Comparison of ENCODE assay signal across 8 cellular contexts in the genomic region with DNA sequence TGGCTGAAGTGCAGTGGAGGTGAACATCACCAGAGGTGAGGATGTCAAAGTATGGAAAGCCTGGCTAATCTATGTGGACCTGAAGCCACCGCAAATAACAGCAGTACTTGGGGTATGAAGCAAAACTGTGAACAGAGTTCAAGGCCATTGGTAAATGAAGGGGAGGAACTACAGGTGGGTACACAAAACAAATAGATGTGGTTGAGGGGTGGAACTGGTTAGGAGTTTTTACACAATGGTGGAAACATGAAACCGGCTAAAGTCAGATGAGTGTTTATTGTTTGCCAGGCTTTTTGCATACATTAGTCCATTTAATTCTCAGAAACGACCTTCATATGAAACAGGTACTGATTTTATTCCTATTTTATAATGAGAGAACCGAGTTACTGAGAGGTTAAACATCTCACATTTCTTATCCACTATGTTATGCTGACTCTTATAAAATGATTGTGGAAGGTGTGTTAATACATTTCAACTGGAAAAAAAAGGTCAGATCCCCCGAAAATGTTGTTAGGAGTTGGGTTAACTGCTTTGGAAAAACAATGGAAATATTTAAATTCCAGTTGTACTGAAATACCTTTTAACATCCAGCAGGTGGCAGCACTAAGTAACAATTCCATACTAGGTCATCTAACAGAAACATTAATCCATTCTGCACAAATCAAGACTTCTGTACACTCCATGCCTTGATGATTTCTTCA. TPM values are rescaled to one million over a fixed set of nuclear protein-coding genes. Genes with fewer than 3 reads are reported as not detected.
DNase-seq lines count a peak whose midpoint lies in the region; ATAC-seq, FAIRE-seq and TF ChIP-seq lines count a peak whose summit lies in the region.

No MANE protein-coding gene starts in this region.

- intact Hi-C loops in CD4-positive, alpha-beta T cell (cut with DNase I, micrococcal nuclease): loop anchor here (1.0 to 10.0 kb wide), 2 partner anchors 519 to 520 kb away; no protein-coding TSS in a partner anchor
- intact Hi-C loops in K562 (cut with micrococcal nuclease): no loop called here
- intact Hi-C loops in left lung (cut with DNase I): no loop called here

- TF ChIP-seq POLR2A in K562 (conservative IDR thresholded peaks at IDR 0.05): no peak

- no peak overlapping the region for H3K27ac Mint-ChIP-seq in CD4-positive, alpha-beta T cell

- TSS peak; percentile 35 for BruUV-seq in K562 (replicated peaks; lab: Mats Ljungman, UMichigan)

- H3K4me2 ChIP-seq in K562 (ENCODE audit: insufficient read depth, low read length): no peak overlapping the region

- no peak overlapping the region for H3K4me3 ChIP-seq in K562
- H3K4me3 ChIP-seq in left lung: no peak overlapping the region

- CTCF ChIA-PET in CD4-positive, alpha-beta T cell (lab: Charles Lee): no interaction called here
- CTCF ChIA-PET in K562 (lab: Yijun Ruan, JAX; ENCODE audit: low intra/inter-chr PET ratio): interaction anchor here (1.2 kb wide), 1 partner anchor 422 kb away, joined by 5 read pairs; no protein-coding TSS in a partner anchor

- in situ Hi-C loops in K562 (cut with MboI): no loop called here

- TF ChIP-seq CTCF in CD4-positive, alpha-beta T cell (IDR thresholded peaks at IDR 0.05): peak; percentile 77
- TF ChIP-seq CTCF in K562 (IDR thresholded peaks at IDR 0.05 in 2 of 3, conservative IDR thresholded peaks at IDR 0.05 in 1 of 3; ENCODE audit: insufficient read depth in 2 of 3, low read depth in 1 of 3, low read length in 3 of 3): peak; percentile 39 to 67 (median 51); a peak in 5 of 6 replicates
- peak; percentile 66 to 73 for TF ChIP-seq CTCF in left lung (IDR thresholded peaks at IDR 0.05)

- peak in 1 of 2 experiments; percentile 56; a peak in 3 of 4 replicates for TF ChIP-seq RAD21 in K562 (CRISPR knock-in tag; conservative IDR thresholded peaks at IDR 0.05 in 1 of 2, IDR thresholded peaks at IDR 0.05 in 1 of 2)

- H3K36me3 ChIP-seq in K562 (ENCODE audit: control insufficient read depth, insufficient read depth, low read length) (peaks cover 47% of the 10 kb centered on the region), left lung (peaks cover 0 to 74% of the 10 kb centered on the region in 2 donors)

- H3K79me2 ChIP-seq in K562 (ENCODE audit: control insufficient read depth, insufficient read depth, low read length): no peaks in the 10 kb centered on the region

- WGBS in K562 (ENCODE audit: insufficient coverage, low coverage, missing lambda C conversion rate): 47% methylated on average over 5 of the region's 5 CpGs

- H3K4me1 Mint-ChIP-seq in CD4-positive, alpha-beta T cell (ENCODE audit: low read depth): no peaks in the 10 kb centered on the region

- no peak overlapping the region for H2AFZ ChIP-seq in K562 (ENCODE audit: low read depth, low read length)

- H3K4me1 ChIP-seq in K562 (replicated peaks in 1 of 2; ENCODE audit: control insufficient read depth in 2 of 2, insufficient read depth in 2 of 2, low read length in 2 of 2) (no peaks in the 10 kb centered on the region), left lung (no peaks in the 10 kb centered on the region)

- FAIRE-seq in GM19239 (lab: Jason Lieb, UNC): peak; percentile 94
- FAIRE-seq in K562 (lab: Jason Lieb, UNC): peak; percentile 77

- no peak overlapping the region for H3K27ac ChIP-seq in CD4-positive, alpha-beta T cell (ENCODE audit: low read depth, low read length)
- no peak overlapping the region for H3K27ac ChIP-seq in K562 (ENCODE audit: extremely low read depth, low read depth, low read length)
- H3K27ac ChIP-seq in left lung: no peak overlapping the region

- H3K9me3 Mint-ChIP-seq in CD4-positive, alpha-beta T cell: no peaks in the 10 kb centered on the region

- H3K36me3 Mint-ChIP-seq in CD4-positive, alpha-beta T cell (ENCODE audit: low read depth): peaks cover 96% of the 10 kb centered on the region

- no peak for DNase-seq in CD4-positive, alpha-beta T cell
- no peak for DNase-seq in GM19239 (ENCODE audit: insufficient read length, low spot score)
- DNase-seq in NCI-H2196 treated with DMSO at 0.1 percent for 48 hours (lab: John Stamatoyannopoulos, UW; ENCODE audit: unreplicated experiment): peak; percentile 18
- peak; percentile 36 to 54 (median 50) for DNase-seq in K562 (ENCODE audit: extremely low read depth in 1 of 4, low spot score in 3 of 4)
- no peak for DNase-seq in left lung

- no peaks in the 10 kb centered on the region for H3K9me3 ChIP-seq in CD4-positive, alpha-beta T cell (ENCODE audit: control insufficient read depth, low read length)
- H3K9me3 ChIP-seq in K562 (replicated peaks; ENCODE audit: control insufficient read depth, insufficient read depth, low read depth, low read length) (no peaks in the 10 kb centered on the region), left lung (no peaks in the 10 kb centered on the region)

- TF ChIP-seq EP300 in K562 (IDR thresholded peaks at IDR 0.05; ENCODE audit: low read length): no peak

- no peaks in the 10 kb centered on the region for H3K27me3 Mint-ChIP-seq in CD4-positive, alpha-beta T cell

- H3K4me3 Mint-ChIP-seq in CD4-positive, alpha-beta T cell: no peak overlapping the region

- no peaks in the 10 kb centered on the region for H4K20me1 ChIP-seq in K562 (replicated peaks; ENCODE audit: control insufficient read depth, insufficient read depth, low read length)

- H3K9me1 ChIP-seq in K562 (ENCODE audit: control insufficient read depth, insufficient read depth, low read length): no peaks in the 10 kb centered on the region

- POLR2A ChIA-PET in CD4-positive, alpha-beta T cell (lab: Charles Lee): no interaction called here
- POLR2A ChIA-PET in K562 (lab: Yijun Ruan, JAX): no interaction called here

- ATAC-seq in CD4-positive, alpha-beta T cell (ENCODE audit: poor library complexity): peak; percentile 66
- peak; percentile 75 for ATAC-seq in K562
- peak; percentile 83 for ATAC-seq in left lung
- ATAC-seq in GM21717 (IDR thresholded peaks at IDR 0.05; ENCODE audit: unreplicated experiment): no peak
- ATAC-seq in HG03521 (IDR thresholded peaks at IDR 0.05; ENCODE audit: unreplicated experiment): no peak
- ATAC-seq in GM18870 (IDR thresholded peaks at IDR 0.05; ENCODE audit: unreplicated experiment): no peak

- H3K9ac ChIP-seq in K562 (ENCODE audit: insufficient read depth in 1 of 2, low read depth in 2 of 2, low read length in 2 of 2): no peak overlapping the region

- H3K27me3 ChIP-seq in CD4-positive, alpha-beta T cell (ENCODE audit: control insufficient read depth, insufficient read depth, low read length): no peaks in the 10 kb centered on the region
- H3K27me3 ChIP-seq in K562 (ENCODE audit: control insufficient read depth in 2 of 2, insufficient read depth in 2 of 2, low read length in 2 of 2): no peaks in the 10 kb centered on the region
- H3K27me3 ChIP-seq in left lung: no peaks in the 10 kb centered on the region

RNA-seq across cellular contexts. Expression of a gene that starts 44.3 kb away (rescaled TPM):
- 10 to 100 TPM; 82.6 to 86.4 TPM for total RNA-seq in CD4-positive, alpha-beta T cell
- total RNA-seq in K562 (2011; cell fraction: chromatin; rRNA removed; ENCODE audit: low replicate concordance): 16.0 and 22.7 TPM in 2 replicates
- 12.8 and 13.5 TPM in 2 replicates for total RNA-seq in K562 (2011; cell fraction: nucleolus; rRNA removed)
- total RNA-seq in K562 (2011; cell fraction: nucleoplasm; rRNA removed): 19.7 and 20.3 TPM in 2 replicates
- 41.9 and 43.8 TPM in 2 replicates for total RNA-seq in K562 (2014; rRNA removed)
- 68.6 and 80.2 TPM in 2 replicates for total RNA-seq in K562 (2014; rRNA removed; fragmentation: Illumina TruSeq; extraction: Trizol)
- total RNA-seq in K562 (2015; rRNA removed; fragmentation: Illumina TruSeq; extraction: Trizol): 62.8 and 66.0 TPM in 2 replicates
- total RNA-seq in K562 (2021): 34.5 and 35.3 TPM in 2 replicates
- polyA plus RNA-seq in K562 (2011; rRNA removed): 49.7 and 67.3 TPM in 2 replicates
- polyA plus RNA-seq in K562 (2011; cell fraction: cytosol; rRNA removed): 19.0 and 37.1 TPM in 2 replicates
- 11.8 and 18.3 TPM in 2 replicates for polyA plus RNA-seq in K562 (2011; cell fraction: nucleus; rRNA removed)
- polyA plus RNA-seq in K562 (2012): 29.3 and 39.5 TPM in 2 replicates
- polyA plus RNA-seq in K562 (2014; fragmentation: Illumina TruSeq; extraction: Trizol): 63.5 and 64.5 TPM in 2 replicates
- 100 to 1,000 TPM in 1 of 2 experiments, 10 to 100 TPM in 1; 94.1 to 113 TPM for polyA plus RNA-seq in K562 (2014; fragmentation: Nextera tagmentation; extraction: Ambion mirVana)
- polyA plus RNA-seq in K562 (2014; rRNA removed): 59.0 and 60.7 TPM in 2 replicates
- polyA minus RNA-seq in K562 (2011; rRNA and poly(A)+ RNA removed): 60.3 and 65.6 TPM in 2 replicates
- polyA minus RNA-seq in K562 (2011; cell fraction: cytosol; rRNA and poly(A)+ RNA removed): 14.8 and 18.2 TPM in 2 replicates
- 8.3 and 14.3 TPM in 2 replicates for polyA minus RNA-seq in K562 (2011; cell fraction: nucleus; rRNA and poly(A)+ RNA removed)
- total RNA-seq in left lung: 10 to 100 TPM; 21.6 to 22.9 TPM

RNA-seq across cellular contexts. Expression of a gene that starts 56.8 kb away (rescaled TPM):
- total RNA-seq in CD4-positive, alpha-beta T cell: 10 to 100 TPM; 13.4 to 13.9 TPM
- 16.8 and 37.2 TPM in 2 replicates for total RNA-seq in K562 (2011; cell fraction: chromatin; rRNA removed; ENCODE audit: low replicate concordance)
- total RNA-seq in K562 (2011; cell fraction: nucleolus; rRNA removed): 5.0 and 7.2 TPM in 2 replicates
- total RNA-seq in K562 (2011; cell fraction: nucleoplasm; rRNA removed): 13.6 and 14.5 TPM in 2 replicates
- 19.2 and 19.8 TPM in 2 replicates for total RNA-seq in K562 (2014; rRNA removed)
- 44.6 and 48.5 TPM in 2 replicates for total RNA-seq in K562 (2014; rRNA removed; fragmentation: Illumina TruSeq; extraction: Trizol)
- 31.7 and 33.7 TPM in 2 replicates for total RNA-seq in K562 (2015; rRNA removed; fragmentation: Illumina TruSeq; extraction: Trizol)
- total RNA-seq in K562 (2021): 30.5 and 32.8 TPM in 2 replicates
- 34.3 and 60.3 TPM in 2 replicates for polyA plus RNA-seq in K562 (2011; rRNA removed)
- polyA plus RNA-seq in K562 (2011; cell fraction: cytosol; rRNA removed): 13.0 and 21.2 TPM in 2 replicates
- polyA plus RNA-seq in K562 (2011; cell fraction: nucleus; rRNA removed): 14.7 and 17.9 TPM in 2 replicates
- polyA plus RNA-seq in K562 (2012): 25.7 and 30.4 TPM in 2 replicates
- polyA plus RNA-seq in K562 (2014; fragmentation: Illumina TruSeq; extraction: Trizol): 38.4 and 47.6 TPM in 2 replicates
- 10 to 100 TPM; 51.8 to 54.8 TPM for polyA plus RNA-seq in K562 (2014; fragmentation: Nextera tagmentation; extraction: Ambion mirVana)
- polyA plus RNA-seq in K562 (2014; rRNA removed): 36.3 and 37.4 TPM in 2 replicates
- polyA minus RNA-seq in K562 (2011; rRNA and poly(A)+ RNA removed): 47.2 and 54.4 TPM in 2 replicates
- polyA minus RNA-seq in K562 (2011; cell fraction: cytosol; rRNA and poly(A)+ RNA removed): 12.9 and 21.0 TPM in 2 replicates
- 8.3 and 13.2 TPM in 2 replicates for polyA minus RNA-seq in K562 (2011; cell fraction: nucleus; rRNA and poly(A)+ RNA removed)
- 10 to 100 TPM; 16.4 to 20.5 TPM for total RNA-seq in left lung

RNA-seq across cellular contexts. Expression of a gene that starts 56.8 kb away (rescaled TPM):
- 10 to 100 TPM; 17.8 to 21.3 TPM for total RNA-seq in CD4-positive, alpha-beta T cell
- total RNA-seq in K562 (2011; cell fraction: chromatin; rRNA removed; ENCODE audit: low replicate concordance): 12.3 and 38.0 TPM in 2 replicates
- 6.8 and 8.6 TPM in 2 replicates for total RNA-seq in K562 (2011; cell fraction: nucleolus; rRNA removed)
- 17.7 and 24.4 TPM in 2 replicates for total RNA-seq in K562 (2011; cell fraction: nucleoplasm; rRNA removed)
- total RNA-seq in K562 (2014; rRNA removed) (11.4 and 12.9 TPM in 2 replicates), K562 (2014; rRNA removed; fragmentation: Illumina TruSeq; extraction: Trizol) (21.2 and 24.9 TPM in 2 replicates), K562 (2015; rRNA removed; fragmentation: Illumina TruSeq; extraction: Trizol) (19.2 and 19.4 TPM in 2 replicates), K562 (2021) (19.0 and 21.8 TPM in 2 replicates), left lung (10 to 100 TPM; 15.3 to 16.3 TPM)
- polyA plus RNA-seq in K562 (2011; rRNA removed) (8.4 and 12.7 TPM in 2 replicates), K562 (2014; fragmentation: Illumina TruSeq; extraction: Trizol) (16.4 and 21.7 TPM in 2 replicates), K562 (2014; fragmentation: Nextera tagmentation; extraction: Ambion mirVana) (10 to 100 TPM; 12.3 to 13.0 TPM), K562 (2014; rRNA removed) (9.5 and 10.2 TPM in 2 replicates)
- polyA plus RNA-seq in K562 (2011; cell fraction: cytosol; rRNA removed): 4.5 and 6.4 TPM in 2 replicates
- 7.3 and 7.4 TPM in 2 replicates for polyA plus RNA-seq in K562 (2011; cell fraction: nucleus; rRNA removed)
- 10.5 and 10.7 TPM in 2 replicates for polyA plus RNA-seq in K562 (2012)
- 23.2 and 24.0 TPM in 2 replicates for polyA minus RNA-seq in K562 (2011; rRNA and poly(A)+ RNA removed)
- polyA minus RNA-seq in K562 (2011; cell fraction: cytosol; rRNA and poly(A)+ RNA removed): 7.2 and 7.9 TPM in 2 replicates
- 10.4 and 13.1 TPM in 2 replicates for polyA minus RNA-seq in K562 (2011; cell fraction: nucleus; rRNA and poly(A)+ RNA removed)

Comparison
In these comparisons a context has a peak if more than half of its experiments do, and no peak if none do; other contexts are left out.
1. ATAC-seq: peak in CD4-positive, alpha-beta T cell (single experiment), K562 (single experiment) and left lung (single experiment); none in GM21717 (single experiment), HG03521 (single experiment) and GM18870 (single experiment).
2. DNase-seq: peak in NCI-H2196 treated with DMSO at 0.1 percent for 48 hours (single experiment) and K562 (4 of 4); none in CD4-positive, alpha-beta T cell (0 of 10), GM19239 (single experiment) and left lung (0 of 2).
3. intact Hi-C loops: an anchor here in CD4-positive, alpha-beta T cell (1.0 to 10.0 kb wide); none called in K562 and left lung.
4. Peak in every context shown above with its lines, with median percentiles within 50 percentile points of each other: CTCF ChIP-seq.